8 cellular contexts compared by ENCODE assay signal in genomic region chr2:99335911-99336779, GRCh38. TPM values are rescaled to one million over a fixed set of nuclear protein-coding genes. Genes with fewer than 3 reads are reported as not detected.
DNase-seq lines count a peak whose midpoint lies in the region; ATAC-seq and TF ChIP-seq lines count a peak whose summit lies in the region.

Gene TXNDC9 (minus strand): TSS chr2:99336333. CDS start chr2:99333210, 3,123 bp downstream.

- peaks cover 20 to 23% of the 10 kb centered on the region in 2 donors for H3K36me3 Mint-ChIP-seq in activated naive CD4-positive, alpha-beta T cell treated with anti-CD3 and anti-CD28 coated beads, Interleukin-2, amount 50 U/mL, for 72 hours
- no peaks in the 10 kb centered on the region for H3K36me3 Mint-ChIP-seq in glutamatergic neuron (ENCODE audit: unreplicated experiment)
- peaks cover 14% of the 10 kb centered on the region for H3K36me3 Mint-ChIP-seq in osteocyte (ENCODE audit: unreplicated experiment)

- no peaks in the 10 kb centered on the region for H3K27me3 ChIP-seq in thymus (ENCODE audit: control insufficient read depth, insufficient read depth)

- H3K4me1 ChIP-seq in thymus (ENCODE audit: control insufficient read depth, insufficient read depth, low read length) = peaks cover 4% of the 10 kb centered on the region

- DNase-seq in GM10266 (ENCODE audit: extremely low spot score) (peak; percentile 95), NCI-H1092 treated with DMSO at 0.1 percent for 48 hours (lab: John Stamatoyannopoulos, UW) (peak; percentile 98), glutamatergic neuron (peak; percentile 97), osteocyte (ENCODE audit: extremely low spot score, unreplicated experiment) (peak; percentile 100)
- DNase-seq in activated naive CD4-positive, alpha-beta T cell treated with anti-CD3 and anti-CD28 coated beads, Interleukin-2, amount 50 U/mL, for 72 hours (ENCODE audit: low spot score in 2 of 2) = peak; percentile 96 to 99

- H3K4me3 Mint-ChIP-seq in glutamatergic neuron (ENCODE audit: unreplicated experiment) = no peak within 1 kb of the TSS
- H3K4me3 Mint-ChIP-seq in osteocyte (ENCODE audit: unreplicated experiment) = no peak within 1 kb of the TSS

- peak within 1 kb of the TSS; percentile 96 for H3K27ac ChIP-seq in thymus (ENCODE audit: low read depth)

- under 1% methylated on average over 59 of the region's 59 CpGs for WGBS in thymus

- ATAC-seq in HG02623 (IDR thresholded peaks at IDR 0.05; ENCODE audit: unreplicated experiment) = peak; percentile 65
- ATAC-seq in SK-N-SH treated with all-trans-retinoic acid at 6 μM for 48 hours = peak; percentile 86
- peak; percentile 82 to 85 for ATAC-seq in activated naive CD4-positive, alpha-beta T cell treated with anti-CD3 and anti-CD28 coated beads, Interleukin-2, amount 50 U/mL, for 72 hours

- H3K9me3 ChIP-seq in thymus (ENCODE audit: control insufficient read depth) = no peaks in the 10 kb centered on the region

- H3K36me3 ChIP-seq in thymus (ENCODE audit: control insufficient read depth, insufficient read depth) = peaks cover 8% of the 10 kb centered on the region

- peak within 1 kb of the TSS; percentile 70 for H3K4me3 ChIP-seq in thymus (ENCODE audit: low read length)

- no peaks in the 10 kb centered on the region for H3K9me3 Mint-ChIP-seq in activated naive CD4-positive, alpha-beta T cell treated with anti-CD3 and anti-CD28 coated beads, Interleukin-2, amount 50 U/mL, for 72 hours
- H3K9me3 Mint-ChIP-seq in glutamatergic neuron (ENCODE audit: unreplicated experiment) = peaks cover 5% of the 10 kb centered on the region
- H3K9me3 Mint-ChIP-seq in osteocyte (ENCODE audit: unreplicated experiment) = no peaks in the 10 kb centered on the region

- no peak within 1 kb of the TSS for H3K27ac Mint-ChIP-seq in activated naive CD4-positive, alpha-beta T cell treated with anti-CD3 and anti-CD28 coated beads, Interleukin-2, amount 50 U/mL, for 72 hours
- H3K27ac Mint-ChIP-seq in glutamatergic neuron (ENCODE audit: unreplicated experiment) (no peak within 1 kb of the TSS), osteocyte (ENCODE audit: unreplicated experiment) (no peak within 1 kb of the TSS)

- peaks cover 12% of the 10 kb centered on the region for H3K4me1 Mint-ChIP-seq in glutamatergic neuron (ENCODE audit: low read depth, unreplicated experiment)
- peaks cover 27% of the 10 kb centered on the region for H3K4me1 Mint-ChIP-seq in osteocyte (ENCODE audit: unreplicated experiment)

- H3K27me3 Mint-ChIP-seq in glutamatergic neuron (ENCODE audit: unreplicated experiment) = no peaks in the 10 kb centered on the region
- H3K27me3 Mint-ChIP-seq in osteocyte (ENCODE audit: unreplicated experiment) = no peaks in the 10 kb centered on the region

- TF ChIP-seq CTCF in GM10266 (IDR thresholded peaks at IDR 0.05; ENCODE audit: control insufficient read depth, insufficient read depth, low read depth, missing control alignments) (no peak), glutamatergic neuron (IDR thresholded peaks at IDR 0.05; ENCODE audit: partially characterized antibody, unreplicated experiment) (no peak), osteocyte (IDR thresholded peaks at IDR 0.05) (no peak)

TF ChIP-seq in SK-N-SH treated with all-trans-retinoic acid at 6 μM for 48 hours, 23 proteins besides CTCF, POLR2A, EP300 and RAD21:
- TF ChIP-seq ZNF565 (CRISPR knock-in tag; conservative IDR thresholded peaks at IDR 0.05; ENCODE audit: low read depth) (no peak), RARB (CRISPR knock-in tag; IDR thresholded peaks at IDR 0.05) (no peak)

RNA-seq across cellular contexts. Expression of gene TXNDC9, which starts in this region (rescaled TPM):
- total RNA-seq in activated naive CD4-positive, alpha-beta T cell treated with anti-CD3 and anti-CD28 coated beads, Interleukin-2, amount 50 U/mL, for 72 hours = 10 to 100 TPM; 25.9 to 29.9 TPM
- 32.6 TPM for total RNA-seq in glutamatergic neuron (ENCODE audit: unreplicated experiment)
- 27.5 and 29.3 TPM in 2 replicates for total RNA-seq in osteocyte
- 36.8 TPM for polyA plus RNA-seq in thymus

Comparison
In these comparisons a context has a peak if more than half of its experiments do, and no peak if none do; other contexts are left out.
1. Peak in every context shown above with its lines: DNase-seq, ATAC-seq, H3K4me3 ChIP-seq and H3K27ac ChIP-seq.